In genomic region chr2:119862127-119862889, GRCh38 we compare ENCODE assay signal across 1 cellular context.
TF ChIP-seq lines count a peak whose summit lies in the region.

No MANE protein-coding gene starts in this region.

TF ChIP-seq in GM12878, 131 proteins besides CTCF, POLR2A, EP300 and RAD21 (continued from another document):
- no peak for TF ChIP-seq PBX3 (IDR thresholded peaks at IDR 0.05; ENCODE audit: insufficient replicate concordance, low read depth, low read length)
- TF ChIP-seq RUNX3 (IDR thresholded peaks at IDR 0.05; ENCODE audit: low read length): peak; percentile 47
- no peak for TF ChIP-seq SMAD5 (IDR thresholded peaks at IDR 0.05; ENCODE audit: low read depth)
- TF ChIP-seq CREM (IDR thresholded peaks at IDR 0.05; ENCODE audit: low read depth): no peak
- TF ChIP-seq TARDBP (IDR thresholded peaks at IDR 0.05; ENCODE audit: borderline replicate concordance): no peak
- no peak for TF ChIP-seq MYB (IDR thresholded peaks at IDR 0.05; ENCODE audit: borderline replicate concordance, low read depth, low read length)
- no peak for TF ChIP-seq SIX5 (IDR thresholded peaks at IDR 0.05; ENCODE audit: low read depth, low read length, severe bottlenecking)
- no peak for TF ChIP-seq ATF3 (IDR thresholded peaks at IDR 0.05; ENCODE audit: borderline replicate concordance, extremely low read depth, low read depth, low read length)
- TF ChIP-seq NKRF (conservative IDR thresholded peaks at IDR 0.05): no peak
- peak; percentile 70 for TF ChIP-seq ATF7 (IDR thresholded peaks at IDR 0.05; ENCODE audit: low read depth)
- TF ChIP-seq JUNB (IDR thresholded peaks at IDR 0.05): peak; percentile 80
- TF ChIP-seq HDAC2 (IDR thresholded peaks at IDR 0.05): no peak
- peak in 1 of 2 experiments; percentile 25; a peak in 1 of 4 replicates for TF ChIP-seq SRF (IDR thresholded peaks at IDR 0.05; ENCODE audit: low read depth in 2 of 2, low read length in 2 of 2)
- no peak for TF ChIP-seq POLR2AphosphoS2 (IDR thresholded peaks at IDR 0.05; ENCODE audit: low read depth, low read length)
- TF ChIP-seq ZBTB4 (CRISPR knock-in tag; IDR thresholded peaks at IDR 0.05): no peak
- TF ChIP-seq FOXM1 (IDR thresholded peaks at IDR 0.05; ENCODE audit: low read depth, low read length): no peak
- no peak for TF ChIP-seq KAT2A (conservative IDR thresholded peaks at IDR 0.05; ENCODE audit: control insufficient read depth, low read depth, low read length)
- no peak for TF ChIP-seq ESRRA (IDR thresholded peaks at IDR 0.05; ENCODE audit: low read length)
- TF ChIP-seq CREB1 (IDR thresholded peaks at IDR 0.05; ENCODE audit: low read depth): 0 out of 2 replicates have a peak, but pooled peaks have one; percentile 30
- peak; percentile 45; the same call in 1 of the 2 replicates for TF ChIP-seq ATF2 (IDR thresholded peaks at IDR 0.05; ENCODE audit: low read length)
- no peak for TF ChIP-seq SUPT20H (IDR thresholded peaks at IDR 0.05; ENCODE audit: borderline replicate concordance, control insufficient read depth, low read depth, low read length)
- TF ChIP-seq CBX5 (IDR thresholded peaks at IDR 0.05; ENCODE audit: low read depth): no peak
- TF ChIP-seq MEF2A (IDR thresholded peaks at IDR 0.05; ENCODE audit: insufficient read depth, low read depth, low read length): peak; percentile 73; the same call in 1 of the 2 replicates
- TF ChIP-seq RCOR1 (conservative IDR thresholded peaks at IDR 0.05; ENCODE audit: low read depth, low read length): no peak
- no peak for TF ChIP-seq BACH1 (IDR thresholded peaks at IDR 0.05; ENCODE audit: borderline replicate concordance)
- TF ChIP-seq MTA2 (IDR thresholded peaks at IDR 0.05; ENCODE audit: low read depth): peak; percentile 80; the same call in 1 of the 2 replicates
- TF ChIP-seq IKZF2 (IDR thresholded peaks at IDR 0.05): peak in 1 of 2 experiments; percentile 38; a peak in 1 of 4 replicates
- TF ChIP-seq JUND (IDR thresholded peaks at IDR 0.05; ENCODE audit: low read depth, low read length): no peak
- TF ChIP-seq SMARCA5 (IDR thresholded peaks at IDR 0.05): no peak
- TF ChIP-seq NRF1 (conservative IDR thresholded peaks at IDR 0.05; ENCODE audit: low read depth, low read length): no peak
- peak; percentile 50; the same call in 1 of the 2 replicates for TF ChIP-seq IRF4 (IDR thresholded peaks at IDR 0.05; ENCODE audit: low read depth, low read length)
- TF ChIP-seq MEF2B (IDR thresholded peaks at IDR 0.05; ENCODE audit: partially characterized antibody, poor library complexity, severe bottlenecking): peak; percentile 55
- TF ChIP-seq BMI1 (IDR thresholded peaks at IDR 0.05; ENCODE audit: borderline replicate concordance): no peak
- no peak for TF ChIP-seq DPF2 (IDR thresholded peaks at IDR 0.05)
- TF ChIP-seq ZNF622 (IDR thresholded peaks at IDR 0.05): no peak
- no peak for TF ChIP-seq TBL1XR1 (IDR thresholded peaks at IDR 0.05; ENCODE audit: low read depth, low read length)
- TF ChIP-seq KDM1A (IDR thresholded peaks at IDR 0.05; ENCODE audit: borderline replicate concordance): no peak
- no peak for TF ChIP-seq IKZF1 (conservative IDR thresholded peaks at IDR 0.05)
- TF ChIP-seq EGR1 (IDR thresholded peaks at IDR 0.05; ENCODE audit: borderline replicate concordance in 1 of 2, low read depth in 2 of 2, low read length in 2 of 2): no peak
- peak; percentile 72 for TF ChIP-seq ZNF384 (IDR thresholded peaks at IDR 0.05; ENCODE audit: borderline replicate concordance, low read depth, low read length)
TF ChIP-seq in GM12878: peak in this region for 14.
